Comparison of ENCODE assay signal across 8 cellular contexts in the genomic region with DNA sequence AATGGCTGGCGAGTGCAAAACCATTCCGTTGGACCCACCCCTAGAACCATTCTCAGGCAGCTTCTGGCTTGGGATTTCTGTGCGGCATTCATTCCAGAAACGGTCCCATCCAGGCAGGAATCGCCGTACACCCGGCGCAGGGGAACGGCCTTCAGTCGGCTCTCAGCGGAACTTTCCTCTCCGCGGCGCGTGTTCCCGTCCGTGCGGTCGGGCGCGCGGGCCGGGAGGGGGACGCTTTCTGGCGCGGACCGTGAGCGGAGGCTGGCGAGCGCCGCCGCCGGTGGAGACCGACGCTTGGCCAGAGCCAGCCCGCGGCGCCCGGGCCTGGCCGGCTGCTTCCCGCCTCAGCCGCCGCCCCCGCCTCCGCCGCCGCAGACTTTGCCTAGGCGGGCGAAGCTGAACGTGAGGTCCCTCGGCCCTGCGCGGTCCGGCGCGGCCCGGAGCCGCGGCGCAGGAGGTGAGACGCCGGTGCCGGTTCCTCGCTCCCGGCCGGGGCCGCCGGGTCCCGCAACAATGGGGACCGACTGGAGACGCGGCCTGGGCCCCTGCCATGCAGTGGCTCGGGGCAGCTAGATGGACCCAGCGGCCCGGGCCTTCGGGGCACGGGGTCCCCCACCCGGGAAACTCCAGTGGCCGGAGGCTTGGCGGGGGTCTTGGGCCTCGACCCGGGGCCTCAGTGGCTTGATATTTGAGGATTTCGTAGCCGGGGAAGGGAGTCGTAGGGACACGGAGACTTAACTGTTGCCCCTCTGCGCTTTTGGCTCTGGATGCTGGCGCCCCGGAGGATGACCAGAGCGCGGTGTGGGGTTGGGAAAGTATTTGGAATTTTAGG. TPM values are rescaled to one million over a fixed set of nuclear protein-coding genes. Genes with fewer than 3 reads are reported as not detected.
DNase-seq lines count a peak whose midpoint lies in the region; ATAC-seq and TF ChIP-seq lines count a peak whose summit lies in the region.

RAD54L2 (plus strand) TSS at position 261 of the 832 bp plus-strand sequence. CDS start 51,702 bp downstream, outside the sequence.

- H3K36me3 Mint-ChIP-seq in activated naive CD8-positive, alpha-beta T cell: peaks cover 3% of the 10 kb centered on the region
- no peaks in the 10 kb centered on the region for H3K36me3 Mint-ChIP-seq in glutamatergic neuron (ENCODE audit: unreplicated experiment)
- H3K36me3 Mint-ChIP-seq in osteocyte (ENCODE audit: unreplicated experiment): peaks cover 2% of the 10 kb centered on the region

- H3K9me3 ChIP-seq in thoracic aorta: no peaks in the 10 kb centered on the region

- peak; percentile 67 for DNase-seq in GDM1 (lab: John Stamatoyannopoulos, UW)
- peak; percentile 41 for DNase-seq in LNCaP clone FGC (ENCODE audit: low read depth)
- peak; percentile 91 for DNase-seq in glutamatergic neuron
- peak; percentile 93 for DNase-seq in osteocyte (ENCODE audit: extremely low spot score, unreplicated experiment)
- peak; percentile 15 for DNase-seq in thoracic aorta (ENCODE audit: low spot score)

- peak within 1 kb of the TSS; percentile 89 to 92 for H3K27ac ChIP-seq in thoracic aorta

- peak within 1 kb of the TSS; percentile 95 for H3K4me3 Mint-ChIP-seq in activated naive CD8-positive, alpha-beta T cell
- H3K4me3 Mint-ChIP-seq in glutamatergic neuron (ENCODE audit: unreplicated experiment) (peak within 1 kb of the TSS; percentile 94), osteocyte (ENCODE audit: unreplicated experiment) (peak within 1 kb of the TSS; percentile 89)

- H3K9me3 Mint-ChIP-seq in activated naive CD8-positive, alpha-beta T cell (ENCODE audit: low read depth): no peaks in the 10 kb centered on the region
- H3K9me3 Mint-ChIP-seq in glutamatergic neuron (ENCODE audit: unreplicated experiment) (peaks cover 9% of the 10 kb centered on the region), osteocyte (ENCODE audit: unreplicated experiment) (no peaks in the 10 kb centered on the region)

- H3K27me3 Mint-ChIP-seq in activated naive CD8-positive, alpha-beta T cell: no peaks in the 10 kb centered on the region
- H3K27me3 Mint-ChIP-seq in glutamatergic neuron (ENCODE audit: unreplicated experiment): peaks cover 9% of the 10 kb centered on the region
- H3K27me3 Mint-ChIP-seq in osteocyte (ENCODE audit: unreplicated experiment): no peaks in the 10 kb centered on the region

- H3K4me3 ChIP-seq in LNCaP clone FGC (ENCODE audit: low read depth, low read length) (peak within 1 kb of the TSS; percentile 94), thoracic aorta (peak within 1 kb of the TSS; percentile 99)

- TF ChIP-seq CTCF in LNCaP clone FGC (IDR thresholded peaks at IDR 0.05; ENCODE audit: control insufficient read depth, extremely low read depth, insufficient read depth): peak; percentile 42
- no peak for TF ChIP-seq CTCF in glutamatergic neuron (IDR thresholded peaks at IDR 0.05; ENCODE audit: partially characterized antibody, unreplicated experiment)
- TF ChIP-seq CTCF in osteocyte (IDR thresholded peaks at IDR 0.05): peak; percentile 48
- TF ChIP-seq CTCF in thoracic aorta (IDR thresholded peaks at IDR 0.05): no peak

- peaks cover 19 to 20% of the 10 kb centered on the region in 2 donors for H3K4me1 ChIP-seq in thoracic aorta (ENCODE audit: control insufficient read depth in 1 of 2, low read depth in 2 of 2)

- peaks cover 4% of the 10 kb centered on the region for H3K36me3 ChIP-seq in thoracic aorta

- ATAC-seq in GM21825 (IDR thresholded peaks at IDR 0.05; ENCODE audit: unreplicated experiment) (peak; percentile 73), SK-N-SH treated with all-trans-retinoic acid at 6 μM for 48 hours (peak; percentile 94), thoracic aorta (ENCODE audit: insufficient number of reproducible peaks, low FRiP score, low read depth) (peak; percentile 70)

- no peaks in the 10 kb centered on the region for H3K27me3 ChIP-seq in thoracic aorta (replicated peaks; ENCODE audit: insufficient read depth)

- peak within 1 kb of the TSS; percentile 96 for H3K27ac Mint-ChIP-seq in activated naive CD8-positive, alpha-beta T cell
- H3K27ac Mint-ChIP-seq in glutamatergic neuron (ENCODE audit: unreplicated experiment) (peak within 1 kb of the TSS; percentile 86), osteocyte (ENCODE audit: unreplicated experiment) (peak within 1 kb of the TSS; percentile 95)

- peaks cover 40% of the 10 kb centered on the region for H3K4me1 Mint-ChIP-seq in activated naive CD8-positive, alpha-beta T cell (ENCODE audit: low read depth)
- H3K4me1 Mint-ChIP-seq in glutamatergic neuron (ENCODE audit: low read depth, unreplicated experiment): peaks cover 9% of the 10 kb centered on the region
- peaks cover 35% of the 10 kb centered on the region for H3K4me1 Mint-ChIP-seq in osteocyte (ENCODE audit: unreplicated experiment)

TF ChIP-seq in SK-N-SH treated with all-trans-retinoic acid at 6 μM for 48 hours, 23 proteins besides CTCF, POLR2A, EP300 and RAD21:
- TF ChIP-seq CREB5 (CRISPR knock-in tag; IDR thresholded peaks at IDR 0.05; ENCODE audit: low read depth) (no peak), TSHZ2 (CRISPR knock-in tag; IDR thresholded peaks at IDR 0.05) (peak; percentile 57; the same call in 1 of the 2 replicates), ISL1 (CRISPR knock-in tag; IDR thresholded peaks at IDR 0.05) (no peak), GLIS3 (CRISPR knock-in tag; IDR thresholded peaks at IDR 0.05) (no peak), CSDC2 (CRISPR knock-in tag; IDR thresholded peaks at IDR 0.05) (0 out of 2 replicates have a peak, but pooled peaks have one; percentile 39), RARB (CRISPR knock-in tag; IDR thresholded peaks at IDR 0.05) (no peak), OSR1 (CRISPR knock-in tag; IDR thresholded peaks at IDR 0.05) (no peak), ESRRG (CRISPR knock-in tag; IDR thresholded peaks at IDR 0.05) (no peak), ZFP3 (CRISPR knock-in tag; IDR thresholded peaks at IDR 0.05) (0 out of 2 replicates have a peak, but pooled peaks have one; percentile 55), TOX (CRISPR knock-in tag; IDR thresholded peaks at IDR 0.05; ENCODE audit: borderline replicate concordance) (no peak)

RNA-seq across cellular contexts. Expression of gene RAD54L2, which starts in this region (rescaled TPM):
- total RNA-seq in glutamatergic neuron (ENCODE audit: unreplicated experiment) (64.3 TPM), osteocyte (27.3 and 28.3 TPM in 2 replicates), thoracic aorta (10 to 100 TPM; 41.8 to 42.2 TPM)

Comparison
In these comparisons a context has a peak if more than half of its experiments do, and no peak if none do; other contexts are left out.
1. Peak in every context shown above with its lines: DNase-seq, ATAC-seq, H3K4me3 ChIP-seq and H3K27ac ChIP-seq.
2. DNase-seq: peak in every context shown above with its lines; median percentile 93 in osteocyte; 91 in glutamatergic neuron; 67 in GDM1; 41 in LNCaP clone FGC; 15 in thoracic aorta.
3. CTCF ChIP-seq: peak in LNCaP clone FGC (single experiment) and osteocyte (single experiment); none in glutamatergic neuron (single experiment) and thoracic aorta (single experiment).